In the genomic region with DNA sequence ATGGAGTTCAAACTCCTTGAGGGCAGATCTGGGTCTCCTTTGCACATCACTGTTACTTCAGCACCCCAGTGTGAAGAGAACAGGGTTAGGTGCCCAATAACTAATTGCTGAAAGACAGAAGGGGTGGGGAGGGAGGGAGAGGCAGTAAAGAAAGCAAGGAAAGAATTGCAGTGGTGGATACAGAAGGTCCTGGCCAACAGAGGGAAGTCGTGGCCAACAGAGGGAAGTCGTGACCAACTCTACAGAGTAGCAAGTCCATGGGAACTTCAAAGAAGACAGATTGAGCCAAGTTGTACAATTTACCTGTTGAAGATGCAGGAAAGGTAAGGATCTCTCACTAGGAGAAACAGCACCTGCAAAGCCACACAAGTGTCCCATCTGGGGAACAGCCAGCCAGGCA, we compare ENCODE assay signal across 28 cellular contexts. TPM values are rescaled to one million over a fixed set of nuclear protein-coding genes. Genes with fewer than 3 reads are reported as not detected.
DNase-seq lines count a peak whose midpoint lies in the region; ATAC-seq and TF ChIP-seq lines count a peak whose summit lies in the region.
"Had no signal": no experiment of that assay in that cellular context is flagged by ENCODE, and none has a peak within 500 bp of the region (broad histone marks: within the 10 kb centered on the region; RNA-seq: fewer than 3 reads in every experiment).

No MANE protein-coding gene starts in this region.

- H3K9me3 Mint-ChIP-seq in GM23338 (peaks cover 4% of the 10 kb centered on the region; the same call in 1 of the 3 replicates), glutamatergic neuron (ENCODE audit: unreplicated experiment) (peaks cover 21% of the 10 kb centered on the region)
- H3K9me3 Mint-ChIP-seq: CD4-positive, CD25-positive, alpha-beta regulatory T cell; HFFc6 had no signal

- H3K9me2 ChIP-seq in GM23338 (ENCODE audit: insufficient read depth) (no peaks in the 10 kb centered on the region; the same call in 1 of the 2 replicates), PC-9 (ENCODE audit: insufficient read depth) (no peaks in the 10 kb centered on the region)

- H3K4me3 Mint-ChIP-seq in GM23338 (no peak overlapping the region), glutamatergic neuron (ENCODE audit: unreplicated experiment) (peak overlapping the region; percentile 73)
- H3K4me3 Mint-ChIP-seq: CD4-positive, CD25-positive, alpha-beta regulatory T cell; HFFc6 had no signal

- H3K4me3 ChIP-seq in GM23338 (no peak overlapping the region), neutrophil (ENCODE audit: low read depth in 1 of 2, low read length in 1 of 2) (no peak overlapping the region), PC-9 (no peak overlapping the region)
- H3K4me3 ChIP-seq: BLaER1, SJSA1 had no signal

- TF ChIP-seq CTCF in GM23338 (conservative IDR thresholded peaks at IDR 0.05; ENCODE audit: low read depth in 2 of 2) (no peak), glutamatergic neuron (IDR thresholded peaks at IDR 0.05; ENCODE audit: partially characterized antibody, unreplicated experiment) (no peak), neutrophil (IDR thresholded peaks at IDR 0.05) (peak; percentile 55), PC-9 (conservative IDR thresholded peaks at IDR 0.05) (no peak)

- POLR2A ChIA-PET in PC-9 (lab: Charles Lee; ENCODE audit: unreplicated experiment) = no interaction called here

- intact Hi-C loops in PC-9 (cut with micrococcal nuclease; ENCODE audit: unreplicated experiment) = loop anchor here (5.0 kb wide), 1 partner anchor 168 kb away; a partner anchor contains a TSS

- H3K27me3 ChIP-seq in GM23338 (ENCODE audit: insufficient read depth) (no peaks in the 10 kb centered on the region), neutrophil (no peaks in the 10 kb centered on the region), PC-9 (ENCODE audit: insufficient read depth, low read depth) (no peaks in the 10 kb centered on the region)
- H3K27me3 ChIP-seq: BLaER1, SJSA1 had no signal

- no peak for DNase-seq in GM23338 (ENCODE audit: low spot score)
- peak; percentile 23 for DNase-seq in SKM-1 (lab: John Stamatoyannopoulos, UW; ENCODE audit: unreplicated experiment)
- no peak for DNase-seq in glutamatergic neuron
- no peak for DNase-seq in NCI-H2029 treated with DMSO at 0.1 percent for 48 hours (lab: John Stamatoyannopoulos, UW)
- no peak for DNase-seq in PC-9
- no peak for DNase-seq in ACHN
- DNase-seq in NCI-H526 treated with DMSO at 0.1 percent for 48 hours (lab: John Stamatoyannopoulos, UW) = no peak
- DNase-seq: CD4-positive, CD25-positive, alpha-beta regulatory T cell; DMS153; DND-41; H7; HFFc6; Karpas-422; MV-4-11; NCI-H1105 treated with DMSO at 0.1 percent for 48 hours; NCI-H146; NCI-H1930; NCI-H446; NCI-H524 treated with DMSO at 0.1 percent for 48 hours; NCI-H82; NK-92 treated with Interleukin-12 subunit alpha and Interleukin-12 subunit beta, amount 100 ng/mL, for 24 hours; Right ventricle myocardium superior; RPMI8226 had no signal

- H3F3A ChIP-seq in GM23338 (replicated peaks; ENCODE audit: low read depth) (peaks cover 16% of the 10 kb centered on the region), PC-9 (ENCODE audit: insufficient read depth, low read depth) (peaks cover 7% of the 10 kb centered on the region; the same call in 1 of the 2 replicates)

- H3K4me2 ChIP-seq in GM23338 = no peak overlapping the region
- no peak overlapping the region for H3K4me2 ChIP-seq in PC-9
- H3K4me2 ChIP-seq: BLaER1 had no signal

- H4K20me1 ChIP-seq in GM23338 (replicated peaks; ENCODE audit: insufficient read depth) (no peaks in the 10 kb centered on the region; the same call in 1 of the 2 replicates), PC-9 (ENCODE audit: insufficient read depth) (no peaks in the 10 kb centered on the region)
- H4K20me1 ChIP-seq: BLaER1 had no signal

- H3K27ac ChIP-seq in GM23338 (ENCODE audit: low read depth) (no peak overlapping the region), neutrophil (peak overlapping the region; percentile 63), PC-9 (no peak overlapping the region)
- H3K27ac ChIP-seq: BLaER1, SJSA1 had no signal

- H3K4me1 ChIP-seq in GM23338 (ENCODE audit: insufficient read depth) = peaks cover 36% of the 10 kb centered on the region
- H3K4me1 ChIP-seq in neutrophil (ENCODE audit: control insufficient read depth in 1 of 2, insufficient read depth in 1 of 2, low read depth in 1 of 2, low read length in 1 of 2) = peaks cover 41 to 60% of the 10 kb centered on the region in 2 experiments
- H3K4me1 ChIP-seq in PC-9 (replicated peaks; ENCODE audit: insufficient read depth) = peaks cover 28% of the 10 kb centered on the region

- no TSS peak for BruUV-seq in PC-9 (replicated peaks; lab: Mats Ljungman, UMichigan)

- no peaks in the 10 kb centered on the region for H3K36me3 ChIP-seq in GM23338 (ENCODE audit: insufficient read depth)
- peaks cover 3% of the 10 kb centered on the region for H3K36me3 ChIP-seq in neutrophil
- H3K36me3 ChIP-seq in PC-9 (ENCODE audit: low read depth) = no peaks in the 10 kb centered on the region
- H3K36me3 ChIP-seq: BLaER1 had no signal

- ATAC-seq in GM23338 = no peak
- ATAC-seq: HepG2 had no signal

- H3K36me3 Mint-ChIP-seq in GM23338 (ENCODE audit: low read depth) = peaks cover 21% of the 10 kb centered on the region
- H3K36me3 Mint-ChIP-seq in glutamatergic neuron (ENCODE audit: unreplicated experiment) = peaks cover 1% of the 10 kb centered on the region
- H3K36me3 Mint-ChIP-seq: CD4-positive, CD25-positive, alpha-beta regulatory T cell had no signal

- H3K9me3 ChIP-seq in neutrophil (no peaks in the 10 kb centered on the region), PC-9 (ENCODE audit: insufficient read depth, low read depth) (no peaks in the 10 kb centered on the region)
- H3K9me3 ChIP-seq: BLaER1, SJSA1 had no signal

- H2AFZ ChIP-seq in GM23338 (no peak overlapping the region), PC-9 (no peak overlapping the region)

- H3K27ac Mint-ChIP-seq in GM23338 (peak overlapping the region; percentile 62; the same call in 1 of the 2 replicates), glutamatergic neuron (ENCODE audit: unreplicated experiment) (peak overlapping the region; percentile 87)
- H3K27ac Mint-ChIP-seq: CD4-positive, CD25-positive, alpha-beta regulatory T cell; HFFc6 had no signal

- in situ Hi-C loops in ACHN (cut with HindIII; ENCODE audit: low pct_ligation_motif_present, low pct_unique_long_range_greater_than_20kb, low sequenced_read_pairs) = no loop called here

- H3K4me1 Mint-ChIP-seq in GM23338 (peaks cover 66% of the 10 kb centered on the region), glutamatergic neuron (ENCODE audit: low read depth, unreplicated experiment) (peaks cover 69% of the 10 kb centered on the region)
- H3K4me1 Mint-ChIP-seq: CD4-positive, CD25-positive, alpha-beta regulatory T cell had no signal

- CTCF ChIA-PET in PC-9 (lab: Charles Lee) = no interaction called here

- H3K79me2 ChIP-seq in GM23338 (replicated peaks; ENCODE audit: insufficient read depth) (peaks cover 62% of the 10 kb centered on the region), PC-9 (ENCODE audit: low read depth) (no peaks in the 10 kb centered on the region)

- peaks cover 2% of the 10 kb centered on the region for H3K27me3 Mint-ChIP-seq in GM23338 (ENCODE audit: insufficient read depth, low read depth, poor library complexity)
- peaks cover 16% of the 10 kb centered on the region for H3K27me3 Mint-ChIP-seq in glutamatergic neuron (ENCODE audit: unreplicated experiment)

TF ChIP-seq in GM23338, 12 proteins besides CTCF, POLR2A, EP300 and RAD21:
- TF ChIP-seq STAT1 (IDR thresholded peaks at IDR 0.05; ENCODE audit: unreplicated experiment) (no peak), JUNB (IDR thresholded peaks at IDR 0.05; ENCODE audit: unreplicated experiment) (no peak), CREB1 (CRISPR knock-in tag; IDR thresholded peaks at IDR 0.05; ENCODE audit: low read depth) (no peak), POLR2AphosphoS5 (IDR thresholded peaks at IDR 0.05; ENCODE audit: low read depth) (no peak)
- TF ChIP-seq, protein P1, sequence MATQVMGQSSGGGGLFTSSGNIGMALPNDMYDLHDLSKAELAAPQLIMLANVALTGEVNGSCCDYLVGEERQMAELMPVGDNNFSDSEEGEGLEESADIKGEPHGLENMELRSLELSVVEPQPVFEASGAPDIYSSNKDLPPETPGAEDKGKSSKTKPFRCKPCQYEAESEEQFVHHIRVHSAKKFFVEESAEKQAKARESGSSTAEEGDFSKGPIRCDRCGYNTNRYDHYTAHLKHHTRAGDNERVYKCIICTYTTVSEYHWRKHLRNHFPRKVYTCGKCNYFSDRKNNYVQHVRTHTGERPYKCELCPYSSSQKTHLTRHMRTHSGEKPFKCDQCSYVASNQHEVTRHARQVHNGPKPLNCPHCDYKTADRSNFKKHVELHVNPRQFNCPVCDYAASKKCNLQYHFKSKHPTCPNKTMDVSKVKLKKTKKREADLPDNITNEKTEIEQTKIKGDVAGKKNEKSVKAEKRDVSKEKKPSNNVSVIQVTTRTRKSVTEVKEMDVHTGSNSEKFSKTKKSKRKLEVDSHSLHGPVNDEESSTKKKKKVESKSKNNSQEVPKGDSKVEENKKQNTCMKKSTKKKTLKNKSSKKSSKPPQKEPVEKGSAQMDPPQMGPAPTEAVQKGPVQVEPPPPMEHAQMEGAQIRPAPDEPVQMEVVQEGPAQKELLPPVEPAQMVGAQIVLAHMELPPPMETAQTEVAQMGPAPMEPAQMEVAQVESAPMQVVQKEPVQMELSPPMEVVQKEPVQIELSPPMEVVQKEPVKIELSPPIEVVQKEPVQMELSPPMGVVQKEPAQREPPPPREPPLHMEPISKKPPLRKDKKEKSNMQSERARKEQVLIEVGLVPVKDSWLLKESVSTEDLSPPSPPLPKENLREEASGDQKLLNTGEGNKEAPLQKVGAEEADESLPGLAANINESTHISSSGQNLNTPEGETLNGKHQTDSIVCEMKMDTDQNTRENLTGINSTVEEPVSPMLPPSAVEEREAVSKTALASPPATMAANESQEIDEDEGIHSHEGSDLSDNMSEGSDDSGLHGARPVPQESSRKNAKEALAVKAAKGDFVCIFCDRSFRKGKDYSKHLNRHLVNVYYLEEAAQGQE (IDR thresholded peaks at IDR 0.05; ENCODE audit: unreplicated experiment) = no peak
TF ChIP-seq in GM23338: peak in this region for 0.

RNA-seq across cellular contexts. Expression of a gene that starts 27.1 kb away (rescaled TPM):
- total RNA-seq in GM23338 (2014; rRNA removed; shearing (Covaris generic)) = 22.1 and 29.2 TPM in 2 replicates
- 27.0 and 28.4 TPM in 2 replicates for polyA plus RNA-seq in GM23338 (2016; fragmentation: Nextera tagmentation; extraction: Ambion mirVana)
- total RNA-seq in glutamatergic neuron (ENCODE audit: unreplicated experiment) (123 TPM), PC-9 (2021) (33.9 and 34.7 TPM in 2 replicates)
- total RNA-seq: CD4-positive, CD25-positive, alpha-beta regulatory T cell; HFFc6 had no signal
- polyA plus RNA-seq: CD4-positive, CD25-positive, alpha-beta regulatory T cell had no signal

RNA-seq across cellular contexts. Expression of a gene that starts 56.0 kb away (rescaled TPM):
- total RNA-seq in GM23338 (2014; rRNA removed; shearing (Covaris generic)) = 1.7 and 2.2 TPM in 2 replicates
- 7.5 and 9.7 TPM in 2 replicates for polyA plus RNA-seq in GM23338 (2016; fragmentation: Nextera tagmentation; extraction: Ambion mirVana)
- total RNA-seq in glutamatergic neuron (ENCODE audit: unreplicated experiment) (7.7 TPM), PC-9 (2021) (1.7 and 5.7 TPM in 2 replicates)
- total RNA-seq: CD4-positive, CD25-positive, alpha-beta regulatory T cell; HepG2; HFFc6; SJSA1 had no signal
- polyA plus RNA-seq: AG04450; CD4-positive, CD25-positive, alpha-beta regulatory T cell had no signal
